1 cellular context compared by ENCODE assay signal in genomic region chr17:11908711-11909146, GRCh38.
TF ChIP-seq lines count a peak whose summit lies in the region.

No MANE protein-coding gene starts in this region.

TF ChIP-seq in K562, 482 proteins besides CTCF, POLR2A, EP300 and RAD21 (continued from another document and continues in another):
- no peak for TF ChIP-seq THAP12 (CRISPR knock-in tag; IDR thresholded peaks at IDR 0.05)
- TF ChIP-seq NR2C1 (IDR thresholded peaks at IDR 0.05), result no peak
- TF ChIP-seq NR2C1 (tag; IDR thresholded peaks at IDR 0.05), result peak; percentile 78
- no peak for TF ChIP-seq CSDE1 (IDR thresholded peaks at IDR 0.05)
- peak; percentile 42; the same call in 1 of the 2 replicates for TF ChIP-seq PTTG1 (tag; IDR thresholded peaks at IDR 0.05; ENCODE audit: low read depth)
- 0 out of 2 replicates have a peak, but pooled peaks have one; percentile 48 for TF ChIP-seq LCOR (CRISPR knock-in tag; IDR thresholded peaks at IDR 0.05)
- TF ChIP-seq ZNF398 (CRISPR knock-in tag; IDR thresholded peaks at IDR 0.05), result no peak
- no peak for TF ChIP-seq TRIM25 (IDR thresholded peaks at IDR 0.05; ENCODE audit: borderline replicate concordance)
- TF ChIP-seq COPS2 (conservative IDR thresholded peaks at IDR 0.05), result no peak
- no peak for TF ChIP-seq ZNF280B (CRISPR knock-in tag; IDR thresholded peaks at IDR 0.05)
- TF ChIP-seq ARID4B (CRISPR knock-in tag; IDR thresholded peaks at IDR 0.05), result no peak
- no peak for TF ChIP-seq ZNF407 (IDR thresholded peaks at IDR 0.05; ENCODE audit: low read depth)
- TF ChIP-seq MTA1 (IDR thresholded peaks at IDR 0.05; ENCODE audit: borderline replicate concordance), result peak; percentile 82
- TF ChIP-seq MCM3 (IDR thresholded peaks at IDR 0.05), result no peak
- no peak for TF ChIP-seq ZBTB43 (CRISPR knock-in tag; IDR thresholded peaks at IDR 0.05)
- TF ChIP-seq ERF (CRISPR knock-in tag; IDR thresholded peaks at IDR 0.05), result 0 out of 2 replicates have a peak, but pooled peaks have one; percentile 54
- no peak for TF ChIP-seq ZNF717 (CRISPR knock-in tag; IDR thresholded peaks at IDR 0.05)
- no peak for TF ChIP-seq ATF1 (CRISPR knock-in tag; IDR thresholded peaks at IDR 0.05)
- TF ChIP-seq ATF1 (tag; IDR thresholded peaks at IDR 0.05), result peak; percentile 73
- TF ChIP-seq PCBP1 (IDR thresholded peaks at IDR 0.05; ENCODE audit: low read depth, low read length, poor library complexity, severe bottlenecking), result no peak
- TF ChIP-seq ATF2 (CRISPR knock-in tag; IDR thresholded peaks at IDR 0.05), result no peak
- TF ChIP-seq NCOA4 (IDR thresholded peaks at IDR 0.05; ENCODE audit: partially characterized antibody), result peak; percentile 87
- peak; percentile 99 for TF ChIP-seq SOX6 (IDR thresholded peaks at IDR 0.05)
- TF ChIP-seq ILF3 (IDR thresholded peaks at IDR 0.05; ENCODE audit: borderline replicate concordance), result peak; percentile 84; the same call in 1 of the 2 replicates
